ENCODE assay signal across 8 cellular contexts in the genomic region with DNA sequence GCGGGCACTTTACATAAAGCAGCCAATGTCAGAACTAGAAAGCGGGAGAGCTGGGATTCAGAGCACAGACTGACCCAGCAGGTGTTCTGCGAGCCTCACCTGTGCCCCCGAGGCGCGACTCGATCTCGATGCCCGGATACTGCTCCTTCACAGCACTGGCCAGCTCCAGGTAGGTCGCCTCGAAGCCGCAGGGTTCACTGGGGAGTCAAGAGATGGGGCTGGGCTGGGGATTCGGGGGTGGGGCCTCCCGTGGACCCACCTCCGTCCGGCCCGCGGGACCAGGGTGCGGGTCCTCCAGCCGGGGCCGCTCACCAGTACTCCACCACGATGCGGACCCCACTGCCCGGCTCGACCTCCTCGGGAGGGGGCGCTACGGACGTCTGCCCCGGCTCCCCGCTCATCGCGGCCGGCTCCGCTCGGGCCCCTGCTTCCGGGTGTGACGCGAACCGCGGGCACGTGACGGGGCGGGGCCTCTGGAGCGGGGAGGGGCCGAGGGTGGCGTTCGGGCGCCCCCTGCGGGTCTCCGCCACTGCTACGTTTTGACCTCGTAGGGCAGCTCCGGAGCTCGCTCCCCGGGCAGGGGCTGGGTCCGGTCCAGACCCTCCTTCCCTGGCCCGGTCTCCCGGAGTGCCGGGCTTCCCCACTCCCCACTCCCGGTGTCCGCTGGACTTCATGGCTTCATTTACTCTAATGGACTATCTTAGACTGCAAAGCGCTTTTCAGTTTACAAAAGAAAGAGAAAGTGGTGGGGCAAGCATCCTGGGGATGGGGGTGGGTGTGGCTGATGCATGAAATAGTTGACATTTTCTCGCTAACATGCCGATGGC. TPM values are rescaled to one million over a fixed set of nuclear protein-coding genes. Genes with fewer than 3 reads are reported as not detected.
DNase-seq lines count a peak whose midpoint lies in the region; ATAC-seq, FAIRE-seq and TF ChIP-seq lines count a peak whose summit lies in the region.

A gene with protein sequence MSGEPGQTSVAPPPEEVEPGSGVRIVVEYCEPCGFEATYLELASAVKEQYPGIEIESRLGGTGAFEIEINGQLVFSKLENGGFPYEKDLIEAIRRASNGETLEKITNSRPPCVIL (minus strand): TSS at position 438 of the 827 bp plus-strand sequence. CDS start 37 bp downstream, at position 401.

- H3K4me2 ChIP-seq in BLaER1: peak within 1 kb of the TSS; percentile 97

- H3K9me3 ChIP-seq in BLaER1: no peaks in the 10 kb centered on the region
- no peaks in the 10 kb centered on the region for H3K9me3 ChIP-seq in liver (ENCODE audit: control insufficient read depth in 4 of 4, low read length in 3 of 4)

- peak; percentile 82 for FAIRE-seq in GM19239 (lab: Jason Lieb, UNC)

- no peaks in the 10 kb centered on the region for H3K9me3 Mint-ChIP-seq in dendritic cell treated with granulocyte-macrophage colony-stimulating factor and Interleukin-4, amounts not matched to agents 40 ng/mL and 50 ng/mL, for 4 days

- peaks cover 19% of the 10 kb centered on the region for H3K27me3 Mint-ChIP-seq in dendritic cell treated with granulocyte-macrophage colony-stimulating factor and Interleukin-4, amounts not matched to agents 40 ng/mL and 50 ng/mL, for 4 days

- TF ChIP-seq CTCF in liver (IDR thresholded peaks at IDR 0.05; ENCODE audit: low read depth, low read length, missing input control): peak; percentile 72

- H3K27ac Mint-ChIP-seq in dendritic cell treated with granulocyte-macrophage colony-stimulating factor and Interleukin-4, amounts not matched to agents 40 ng/mL and 50 ng/mL, for 4 days: peak within 1 kb of the TSS; percentile 81

- TF ChIP-seq RAD21 in liver (IDR thresholded peaks at IDR 0.05): peak; percentile 69 to 75

- H3K4me1 ChIP-seq in BLaER1: peaks cover 27% of the 10 kb centered on the region
- peaks cover 5 to 20% (median 12%) of the 10 kb centered on the region in 4 donors for H3K4me1 ChIP-seq in liver (ENCODE audit: control insufficient read depth in 4 of 4, insufficient read depth in 4 of 4, low read length in 3 of 4)

- DNase-seq in GM19239 (ENCODE audit: insufficient read length, low spot score) (peak; percentile 93), NCI-H526 treated with DMSO at 0.1 percent for 48 hours (lab: John Stamatoyannopoulos, UW) (peak; percentile 56)
- peak; percentile 89 to 96 for DNase-seq in activated CD4-positive, alpha-beta T cell treated with anti-CD3 and anti-CD28 coated beads, Interleukin-2, amount 50 U/mL, for 24 hours (ENCODE audit: low read depth in 1 of 2, low spot score in 1 of 2)
- peak; percentile 94 for DNase-seq in stimulated activated CD4-positive, alpha-beta T cell treated with anti-CD3 and anti-CD28 coated beads, Interleukin-4, amount 100 ng/mL, for 24 hours

- under 1% methylated on average over 65 of the region's 65 CpGs for WGBS in liver

- H3K4me3 Mint-ChIP-seq in dendritic cell treated with granulocyte-macrophage colony-stimulating factor and Interleukin-4, amounts not matched to agents 40 ng/mL and 50 ng/mL, for 4 days: peak within 1 kb of the TSS; percentile 83

- peaks cover 24% of the 10 kb centered on the region for H3K4me1 Mint-ChIP-seq in dendritic cell treated with granulocyte-macrophage colony-stimulating factor and Interleukin-4, amounts not matched to agents 40 ng/mL and 50 ng/mL, for 4 days (ENCODE audit: low read depth)

- no peaks in the 10 kb centered on the region for H4K20me1 ChIP-seq in BLaER1

- H3K4me3 ChIP-seq in BLaER1 (peak within 1 kb of the TSS; percentile 83), liver (ENCODE audit: low read depth in 1 of 3, low read length in 3 of 3) (peak within 1 kb of the TSS; percentile 68 to 95 (median 80))

- peak within 1 kb of the TSS; percentile 92 for H3K27ac ChIP-seq in BLaER1
- H3K27ac ChIP-seq in liver (ENCODE audit: low read depth in 1 of 2, low read length in 2 of 2): peak within 1 kb of the TSS; percentile 53 to 85

- intact Hi-C loops in dendritic cell treated with granulocyte-macrophage colony-stimulating factor and Interleukin-4, amounts not matched to agents 40 ng/mL and 50 ng/mL, for 4 days (cut with micrococcal nuclease): loop anchor here (1.0 kb wide), 2 partner anchors 24 to 42 kb away; partner anchors contain the start of gene PGAP3

- ATAC-seq in HG03442 (IDR thresholded peaks at IDR 0.05; ENCODE audit: unreplicated experiment): peak; percentile 75

- H3K9ac ChIP-seq in BLaER1 (peak within 1 kb of the TSS; percentile 90), liver (ENCODE audit: low read depth in 1 of 2, low read length in 2 of 2) (peak within 1 kb of the TSS; percentile 39 to 63)

- H3K27me3 ChIP-seq in BLaER1 (no peaks in the 10 kb centered on the region), liver (ENCODE audit: control insufficient read depth in 4 of 4, insufficient read depth in 4 of 4, low read length in 3 of 4) (no peaks in the 10 kb centered on the region)

- H3K36me3 ChIP-seq in BLaER1 (peaks cover 30% of the 10 kb centered on the region), liver (ENCODE audit: control insufficient read depth in 4 of 4, insufficient read depth in 3 of 4, low read depth in 1 of 4, low read length in 3 of 4) (peaks cover 4 to 26% (median 7%) of the 10 kb centered on the region in 4 donors)

- peaks cover 30% of the 10 kb centered on the region for H3K36me3 Mint-ChIP-seq in dendritic cell treated with granulocyte-macrophage colony-stimulating factor and Interleukin-4, amounts not matched to agents 40 ng/mL and 50 ng/mL, for 4 days (ENCODE audit: low read depth)

TF ChIP-seq in liver, 16 proteins besides CTCF, POLR2A, EP300 and RAD21:
- no peak for TF ChIP-seq HNF4G (IDR thresholded peaks at IDR 0.05)
- TF ChIP-seq GABPA (IDR thresholded peaks at IDR 0.05 in 1 of 2, conservative IDR thresholded peaks at IDR 0.05 in 1 of 2): peak in 1 of 2 donors; percentile 41
- TF ChIP-seq, protein P1, sequence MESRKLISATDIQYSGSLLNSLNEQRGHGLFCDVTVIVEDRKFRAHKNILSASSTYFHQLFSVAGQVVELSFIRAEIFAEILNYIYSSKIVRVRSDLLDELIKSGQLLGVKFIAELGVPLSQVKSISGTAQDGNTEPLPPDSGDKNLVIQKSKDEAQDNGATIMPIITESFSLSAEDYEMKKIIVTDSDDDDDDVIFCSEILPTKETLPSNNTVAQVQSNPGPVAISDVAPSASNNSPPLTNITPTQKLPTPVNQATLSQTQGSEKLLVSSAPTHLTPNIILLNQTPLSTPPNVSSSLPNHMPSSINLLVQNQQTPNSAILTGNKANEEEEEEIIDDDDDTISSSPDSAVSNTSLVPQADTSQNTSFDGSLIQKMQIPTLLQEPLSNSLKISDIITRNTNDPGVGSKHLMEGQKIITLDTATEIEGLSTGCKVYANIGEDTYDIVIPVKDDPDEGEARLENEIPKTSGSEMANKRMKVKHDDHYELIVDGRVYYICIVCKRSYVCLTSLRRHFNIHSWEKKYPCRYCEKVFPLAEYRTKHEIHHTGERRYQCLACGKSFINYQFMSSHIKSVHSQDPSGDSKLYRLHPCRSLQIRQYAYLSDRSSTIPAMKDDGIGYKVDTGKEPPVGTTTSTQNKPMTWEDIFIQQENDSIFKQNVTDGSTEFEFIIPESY (IDR thresholded peaks at IDR 0.05): no peak
- TF ChIP-seq HNF4A (conservative IDR thresholded peaks at IDR 0.05): no peak
- TF ChIP-seq, protein P2, sequence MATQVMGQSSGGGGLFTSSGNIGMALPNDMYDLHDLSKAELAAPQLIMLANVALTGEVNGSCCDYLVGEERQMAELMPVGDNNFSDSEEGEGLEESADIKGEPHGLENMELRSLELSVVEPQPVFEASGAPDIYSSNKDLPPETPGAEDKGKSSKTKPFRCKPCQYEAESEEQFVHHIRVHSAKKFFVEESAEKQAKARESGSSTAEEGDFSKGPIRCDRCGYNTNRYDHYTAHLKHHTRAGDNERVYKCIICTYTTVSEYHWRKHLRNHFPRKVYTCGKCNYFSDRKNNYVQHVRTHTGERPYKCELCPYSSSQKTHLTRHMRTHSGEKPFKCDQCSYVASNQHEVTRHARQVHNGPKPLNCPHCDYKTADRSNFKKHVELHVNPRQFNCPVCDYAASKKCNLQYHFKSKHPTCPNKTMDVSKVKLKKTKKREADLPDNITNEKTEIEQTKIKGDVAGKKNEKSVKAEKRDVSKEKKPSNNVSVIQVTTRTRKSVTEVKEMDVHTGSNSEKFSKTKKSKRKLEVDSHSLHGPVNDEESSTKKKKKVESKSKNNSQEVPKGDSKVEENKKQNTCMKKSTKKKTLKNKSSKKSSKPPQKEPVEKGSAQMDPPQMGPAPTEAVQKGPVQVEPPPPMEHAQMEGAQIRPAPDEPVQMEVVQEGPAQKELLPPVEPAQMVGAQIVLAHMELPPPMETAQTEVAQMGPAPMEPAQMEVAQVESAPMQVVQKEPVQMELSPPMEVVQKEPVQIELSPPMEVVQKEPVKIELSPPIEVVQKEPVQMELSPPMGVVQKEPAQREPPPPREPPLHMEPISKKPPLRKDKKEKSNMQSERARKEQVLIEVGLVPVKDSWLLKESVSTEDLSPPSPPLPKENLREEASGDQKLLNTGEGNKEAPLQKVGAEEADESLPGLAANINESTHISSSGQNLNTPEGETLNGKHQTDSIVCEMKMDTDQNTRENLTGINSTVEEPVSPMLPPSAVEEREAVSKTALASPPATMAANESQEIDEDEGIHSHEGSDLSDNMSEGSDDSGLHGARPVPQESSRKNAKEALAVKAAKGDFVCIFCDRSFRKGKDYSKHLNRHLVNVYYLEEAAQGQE (IDR thresholded peaks at IDR 0.05): no peak
- TF ChIP-seq JUND (IDR thresholded peaks at IDR 0.05): no peak
- no peak for TF ChIP-seq YY1 (IDR thresholded peaks at IDR 0.05)
- TF ChIP-seq, protein P3, sequence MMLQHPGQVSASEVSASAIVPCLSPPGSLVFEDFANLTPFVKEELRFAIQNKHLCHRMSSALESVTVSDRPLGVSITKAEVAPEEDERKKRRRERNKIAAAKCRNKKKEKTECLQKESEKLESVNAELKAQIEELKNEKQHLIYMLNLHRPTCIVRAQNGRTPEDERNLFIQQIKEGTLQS (IDR thresholded peaks at IDR 0.05): no peak
- TF ChIP-seq NR2F2 (IDR thresholded peaks at IDR 0.05): peak; percentile 56
- no peak for TF ChIP-seq FOXA1 (IDR thresholded peaks at IDR 0.05)
- no peak for TF ChIP-seq TAF1 (conservative IDR thresholded peaks at IDR 0.05)
- no peak for TF ChIP-seq RXRA (IDR thresholded peaks at IDR 0.05)

RNA-seq across cellular contexts. Expression of the gene that starts here (rescaled TPM):
- 10 to 100 TPM; 11.1 to 13.4 TPM for total RNA-seq in liver
- polyA plus RNA-seq in liver: 10 to 100 TPM; 44.6 to 99.0 TPM

Comparison
In these comparisons a context has a peak if more than half of its experiments do, and no peak if none do; other contexts are left out.
1. Peak in every context shown above with its lines: DNase-seq, ATAC-seq, H3K4me3 ChIP-seq and H3K27ac ChIP-seq.